Comparison of ENCODE assay signal across 1 cellular context in genomic region chr21:14687277-14687642, GRCh38.
TF ChIP-seq lines count a peak whose summit lies in the region.

No MANE protein-coding gene starts in this region.

TF ChIP-seq in SK-N-SH, 30 proteins besides CTCF, POLR2A, EP300 and RAD21 (continued from another document):
- TF ChIP-seq, protein P1, sequence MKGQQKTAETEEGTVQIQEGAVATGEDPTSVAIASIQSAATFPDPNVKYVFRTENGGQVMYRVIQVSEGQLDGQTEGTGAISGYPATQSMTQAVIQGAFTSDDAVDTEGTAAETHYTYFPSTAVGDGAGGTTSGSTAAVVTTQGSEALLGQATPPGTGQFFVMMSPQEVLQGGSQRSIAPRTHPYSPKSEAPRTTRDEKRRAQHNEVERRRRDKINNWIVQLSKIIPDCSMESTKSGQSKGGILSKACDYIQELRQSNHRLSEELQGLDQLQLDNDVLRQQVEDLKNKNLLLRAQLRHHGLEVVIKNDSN (IDR thresholded peaks at IDR 0.05; ENCODE audit: borderline replicate concordance, low read depth) = no peak
